ENCODE assay signal across 8 cellular contexts in genomic region chr1:24688621-24689195, GRCh38. TPM values are rescaled to one million over a fixed set of nuclear protein-coding genes. Genes with fewer than 3 reads are reported as not detected.
A peak's percentile ranks its signal among the peaks of the same experiment; 100 is the strongest.
DNase-seq lines count a peak whose midpoint lies in the region; ATAC-seq and TF ChIP-seq lines count a peak whose summit lies in the region.

No MANE protein-coding gene starts in this region.

- POLR2A ChIA-PET in RWPE1 (lab: Yijun Ruan, JAX; ENCODE audit: low non-redundant PET), result no interaction called here

- H3K4me3 ChIP-seq in osteoblast (ENCODE audit: insufficient read depth, low read length), result no peak overlapping the region
- H3K4me3 ChIP-seq in tibial nerve, result no peak overlapping the region

- no peak overlapping the region for H3K27ac ChIP-seq in RWPE1
- no peak overlapping the region for H3K27ac ChIP-seq in foreskin keratinocyte
- no peak overlapping the region for H3K27ac ChIP-seq in osteoblast (ENCODE audit: low read depth, low read length)
- H3K27ac ChIP-seq in tibial nerve, result peak overlapping the region in 2 of 4 donors; percentile 42 to 76

- TF ChIP-seq CTCF in LNCAP (IDR thresholded peaks at IDR 0.05) (peak; percentile 54), RWPE1 (conservative IDR thresholded peaks at IDR 0.05; ENCODE audit: low read depth) (peak; percentile 81), foreskin keratinocyte (conservative IDR thresholded peaks at IDR 0.05) (peak; percentile 93), osteoblast (IDR thresholded peaks at IDR 0.05; ENCODE audit: extremely low read depth, low read depth, low read length) (peak; percentile 93), tibial nerve (IDR thresholded peaks at IDR 0.05) (peak; percentile 70 to 93 (median 85))

- CTCF ChIA-PET in RWPE1 (lab: Yijun Ruan, JAX), result interaction anchor here (0.6 to 2.6 kb wide), 27 partner anchors 9 to 1953 kb away, joined by 3 to 27 read pairs (median 4); partner anchors contain the start of gene CLIC4

- H3K9me3 ChIP-seq in osteoblast (ENCODE audit: low read depth, low read length), result no peaks in the 10 kb centered on the region
- no peaks in the 10 kb centered on the region for H3K9me3 ChIP-seq in tibial nerve

- H3K4me2 ChIP-seq in osteoblast (ENCODE audit: insufficient read depth, low read length), result peak overlapping the region; percentile 24

- H3K4me1 ChIP-seq in foreskin keratinocyte (peaks cover 7% of the 10 kb centered on the region), osteoblast (ENCODE audit: insufficient read depth, low read length) (peaks cover 13% of the 10 kb centered on the region), tibial nerve (peaks cover 0 to 13% (median 2%) of the 10 kb centered on the region in 4 donors)

- peaks cover 15% of the 10 kb centered on the region for H3K79me2 ChIP-seq in osteoblast (ENCODE audit: insufficient read depth, low read length)

- H3K27me3 ChIP-seq in foreskin keratinocyte, result no peaks in the 10 kb centered on the region
- H3K27me3 ChIP-seq in osteoblast (ENCODE audit: insufficient read depth, low read length), result no peaks in the 10 kb centered on the region
- H3K27me3 ChIP-seq in tibial nerve, result no peaks in the 10 kb centered on the region

- H3K4me1 Mint-ChIP-seq in activated T-helper 17 cell treated with anti-CD3 and anti-CD28 coated beads, Interleukin-2, amount 50 U/mL, for 72 hours, result no peaks in the 10 kb centered on the region

- peak; percentile 90 for ATAC-seq in activated T-helper 17 cell treated with anti-CD3 and anti-CD28 coated beads, Interleukin-2, amount 50 U/mL, for 72 hours (replicated peaks)
- ATAC-seq in foreskin keratinocyte (peak; percentile 39), HG03442 (IDR thresholded peaks at IDR 0.05; ENCODE audit: unreplicated experiment) (no peak)

- TF ChIP-seq EP300 in tibial nerve (IDR thresholded peaks at IDR 0.05), result peak in 1 of 2 donors; percentile 66

- peak; percentile 65 for DNase-seq in DMS153 treated with DMSO at 0.1 percent for 48 hours (lab: John Stamatoyannopoulos, UW; ENCODE audit: unreplicated experiment)
- DNase-seq in RWPE1 (ENCODE audit: low spot score), result peak; percentile 75
- DNase-seq in foreskin keratinocyte, result peak in 1 of 2 donors; percentile 51
- DNase-seq in osteoblast (ENCODE audit: insufficient read length, low spot score, missing footprints), result peak; percentile 91
- DNase-seq in tibial nerve (ENCODE audit: low spot score in 2 of 2), result peak; percentile 62 to 85

- no peaks in the 10 kb centered on the region for H3K27me3 Mint-ChIP-seq in activated T-helper 17 cell treated with anti-CD3 and anti-CD28 coated beads, Interleukin-2, amount 50 U/mL, for 72 hours

- H3K36me3 ChIP-seq in osteoblast (ENCODE audit: insufficient read depth, low read length), result no peaks in the 10 kb centered on the region
- no peaks in the 10 kb centered on the region for H3K36me3 ChIP-seq in tibial nerve

- no peaks in the 10 kb centered on the region for H3K9me3 Mint-ChIP-seq in activated T-helper 17 cell treated with anti-CD3 and anti-CD28 coated beads, Interleukin-2, amount 50 U/mL, for 72 hours

- TF ChIP-seq POLR2A in tibial nerve (IDR thresholded peaks at IDR 0.05), result no peak

- H3K27ac Mint-ChIP-seq in activated T-helper 17 cell treated with anti-CD3 and anti-CD28 coated beads, Interleukin-2, amount 50 U/mL, for 72 hours, result no peak overlapping the region

- peak overlapping the region; percentile 16 for H2AFZ ChIP-seq in osteoblast (ENCODE audit: low read length)

- no peaks in the 10 kb centered on the region for H4K20me1 ChIP-seq in osteoblast (ENCODE audit: insufficient read depth, low read length)

- H3K36me3 Mint-ChIP-seq in activated T-helper 17 cell treated with anti-CD3 and anti-CD28 coated beads, Interleukin-2, amount 50 U/mL, for 72 hours (ENCODE audit: low read depth), result no peaks in the 10 kb centered on the region

- no peak overlapping the region for H3K4me3 Mint-ChIP-seq in activated T-helper 17 cell treated with anti-CD3 and anti-CD28 coated beads, Interleukin-2, amount 50 U/mL, for 72 hours

- WGBS in tibial nerve, 2 donors, result 34 to 38% methylated on average over 13 of the region's 13 CpGs

RNA-seq across cellular contexts. Expression of gene SRRM1, which starts 45.6 kb away (rescaled TPM):
- 100 to 1,000 TPM; 151 to 223 TPM for total RNA-seq in activated T-helper 17 cell treated with anti-CD3 and anti-CD28 coated beads, Interleukin-2, amount 50 U/mL, for 72 hours
- total RNA-seq in foreskin keratinocyte (86.0 and 94.6 TPM in 2 replicates), osteoblast (50.7 and 53.3 TPM in 2 replicates), tibial nerve (100 to 1,000 TPM; 106 to 164 (median 152) TPM)
- 24.1 and 30.3 TPM in 2 replicates for polyA plus RNA-seq in foreskin keratinocyte

RNA-seq across cellular contexts. Expression of gene CLIC4, which starts 56.5 kb away (rescaled TPM):
- total RNA-seq in activated T-helper 17 cell treated with anti-CD3 and anti-CD28 coated beads, Interleukin-2, amount 50 U/mL, for 72 hours, result 10 to 100 TPM in 1 of 2 donors, 1 to 10 TPM in 1; 8.9 to 13.8 TPM
- total RNA-seq in foreskin keratinocyte (107 and 159 TPM in 2 replicates), osteoblast (697 and 711 TPM in 2 replicates), tibial nerve (100 to 1,000 TPM; 399 to 688 (median 564) TPM)
- polyA plus RNA-seq in foreskin keratinocyte, result 38.7 and 48.3 TPM in 2 replicates
